ENCODE assay signal across 10 cellular contexts in genomic region chr1:205568469-205569361, GRCh38.
DNase-seq lines count a peak whose midpoint lies in the region; ATAC-seq and TF ChIP-seq lines count a peak whose summit lies in the region.
"Had no signal": no experiment of that assay in that cellular context is flagged by ENCODE, and none has a peak within 500 bp of the region (broad histone marks: within the 10 kb centered on the region; RNA-seq: fewer than 3 reads in every experiment).

No MANE protein-coding gene starts in this region.

- DNase-seq in NCI-H2227 (lab: John Stamatoyannopoulos, UW; ENCODE audit: unreplicated experiment) (peak; percentile 36), NCI-H2227 treated with DMSO at 0.1 percent for 48 hours (lab: John Stamatoyannopoulos, UW) (no peak), astrocyte of the hippocampus (ENCODE audit: low read depth, low spot score) (peak; percentile 31), left lung (no peak), iPS-NIHi7 (ENCODE audit: extremely low spot score) (no peak)
- DNase-seq: ovary had no signal

- H3K27ac ChIP-seq in left lung, result peak overlapping the region in 1 of 2 donors; percentile 64
- no peak overlapping the region for H3K27ac ChIP-seq in subcutaneous abdominal adipose tissue (ENCODE audit: low read depth, low read length)
- H3K27ac ChIP-seq: C4-2B, ovary had no signal

- ATAC-seq in left lung, result peak; percentile 37
- no peak for ATAC-seq in HG03378 (IDR thresholded peaks at IDR 0.05; ENCODE audit: unreplicated experiment)
- ATAC-seq in GM19328 (IDR thresholded peaks at IDR 0.05; ENCODE audit: unreplicated experiment), result no peak

- H3K9ac ChIP-seq in subcutaneous abdominal adipose tissue (ENCODE audit: low read length in 5 of 5), result peak overlapping the region in 1 of 5 donors; percentile 25

- intact Hi-C loops in left lung (cut with DNase I), result no loop called here

- H3K9me3 ChIP-seq in left lung (no peaks in the 10 kb centered on the region), subcutaneous abdominal adipose tissue (ENCODE audit: control insufficient read depth in 5 of 5, low read length in 5 of 5) (no peaks in the 10 kb centered on the region)
- H3K9me3 ChIP-seq: ovary had no signal

- H3K4me1 ChIP-seq in left lung (peaks cover 0 to 3% of the 10 kb centered on the region in 2 donors), subcutaneous abdominal adipose tissue (ENCODE audit: control insufficient read depth in 5 of 5, insufficient read depth in 5 of 5, low read length in 5 of 5) (peaks cover 0 to 14% (median 7%) of the 10 kb centered on the region in 5 donors)

- no peaks in the 10 kb centered on the region for H3K36me3 ChIP-seq in left lung
- H3K36me3 ChIP-seq in subcutaneous abdominal adipose tissue (ENCODE audit: control insufficient read depth in 5 of 5, insufficient read depth in 5 of 5, low read length in 5 of 5), result no peaks in the 10 kb centered on the region
- H3K36me3 ChIP-seq: ovary had no signal

- H3K27me3 ChIP-seq in left lung (peaks cover 29 to 75% of the 10 kb centered on the region in 2 donors), subcutaneous abdominal adipose tissue (ENCODE audit: control insufficient read depth in 5 of 5, insufficient read depth in 4 of 5, low read length in 5 of 5) (peaks cover 14 to 35% (median 34%) of the 10 kb centered on the region in 5 donors)
- H3K27me3 ChIP-seq: ovary had no signal

- no peak for TF ChIP-seq CTCF in left lung (IDR thresholded peaks at IDR 0.05)

- H3K4me3 ChIP-seq in left lung, result peak overlapping the region; percentile 13 to 34
- H3K4me3 ChIP-seq in subcutaneous abdominal adipose tissue (ENCODE audit: low read depth in 1 of 5, low read length in 5 of 5), result peak overlapping the region in 4 of 5 donors; percentile 50 to 69 (median 62)
- H3K4me3 ChIP-seq: ovary had no signal

Comparison
In these comparisons a context has a peak if more than half of its experiments do, and no peak if none do; other contexts are left out.
1. DNase-seq: peak in NCI-H2227 (single experiment) and astrocyte of the hippocampus (single experiment); none in NCI-H2227 treated with DMSO at 0.1 percent for 48 hours (single experiment), left lung (0 of 2) and iPS-NIHi7 (single experiment).